ENCODE assay signal across 9 cellular contexts in genomic region chr2:45938649-45939511, GRCh38.
DNase-seq lines count a peak whose midpoint lies in the region; ATAC-seq, FAIRE-seq and TF ChIP-seq lines count a peak whose summit lies in the region.
"Had no signal": no experiment of that assay in that cellular context is flagged by ENCODE, and none has a peak within 500 bp of the region (broad histone marks: within the 10 kb centered on the region; RNA-seq: fewer than 3 reads in every experiment).

No MANE protein-coding gene starts in this region.

- TF ChIP-seq POLR2A in body of pancreas (IDR thresholded peaks at IDR 0.05) (peak in 1 of 3 donors; percentile 21), HepG2 (IDR thresholded peaks at IDR 0.05; ENCODE audit: insufficient read depth in 1 of 2, low read depth in 2 of 2, low read length in 2 of 2) (no peak)

- WGBS in body of pancreas, 2 donors, result 36 to 48% methylated on average over 13 of the region's 13 CpGs
- 19% methylated on average over 13 of the region's 13 CpGs for WGBS in HepG2 (ENCODE audit: low lambda C conversion rate)
- WGBS in urinary bladder, result 30% methylated on average over 13 of the region's 13 CpGs

- H4K20me1 ChIP-seq in HepG2 (ENCODE audit: insufficient read depth, low read length), result no peaks in the 10 kb centered on the region

- DNase-seq in NCI-H2081 (lab: John Stamatoyannopoulos, UW), result peak; percentile 6 to 32
- no peak for DNase-seq in NCI-H2081 treated with DMSO at 0.1 percent for 48 hours (lab: John Stamatoyannopoulos, UW)
- DNase-seq in body of pancreas, result peak; percentile 84 to 90 (median 86)
- DNase-seq in HepG2 (ENCODE audit: low spot score), result peak; percentile 78
- DNase-seq in activated CD4-positive, alpha-beta T cell treated with anti-CD3 and anti-CD28 coated beads for 36 hours, result no peak
- DNase-seq in activated T-cell treated with anti-CD3 and anti-CD28 coated beads, Interleukin-2, amount 50 U/mL, for 1 hour, result no peak

- in situ Hi-C loops in HepG2 (cut with HindIII; ENCODE audit: extremely low pct_ligation_motif_present, low pct_unique_long_range_greater_than_20kb), result loop anchor here (5.0 kb wide), 2 partner anchors 162 to 292 kb away; no protein-coding TSS in a partner anchor

- ATAC-seq in body of pancreas (peak; percentile 95), HepG2 (peak; percentile 87), HG02852 (IDR thresholded peaks at IDR 0.05; ENCODE audit: unreplicated experiment) (no peak)
- no peak for ATAC-seq in activated CD4-positive, alpha-beta T cell treated with anti-CD3 and anti-CD28 coated beads for 36 hours

- no peak overlapping the region for H3K27ac Mint-ChIP-seq in activated CD4-positive, alpha-beta T cell treated with anti-CD3 and anti-CD28 coated beads for 36 hours

- H3K9me3 Mint-ChIP-seq in activated CD4-positive, alpha-beta T cell treated with anti-CD3 and anti-CD28 coated beads for 36 hours (ENCODE audit: low read depth), result no peaks in the 10 kb centered on the region

- no TSS peak for BruUV-seq in HepG2 (replicated peaks; lab: Mats Ljungman, UMichigan)

- no peaks in the 10 kb centered on the region for H3K36me3 ChIP-seq in body of pancreas (replicated peaks in 1 of 2; ENCODE audit: insufficient read depth in 1 of 2, low read depth in 2 of 2)
- no peaks in the 10 kb centered on the region for H3K36me3 ChIP-seq in HepG2 (replicated peaks in 1 of 2; ENCODE audit: control insufficient read depth in 1 of 2, insufficient read depth in 2 of 2, low read length in 2 of 2)
- no peaks in the 10 kb centered on the region for H3K36me3 ChIP-seq in urinary bladder (ENCODE audit: insufficient read depth)

- peak; percentile 17 to 18; a peak in 1 of 4 replicates for TF ChIP-seq EP300 in HepG2 (IDR thresholded peaks at IDR 0.05; ENCODE audit: low read depth in 2 of 2, low read length in 2 of 2)
- no peak for TF ChIP-seq EP300 in HepG2 (CRISPR knock-in tag; IDR thresholded peaks at IDR 0.05; ENCODE audit: borderline replicate concordance)

- no peak overlapping the region for H3K4me3 Mint-ChIP-seq in activated CD4-positive, alpha-beta T cell treated with anti-CD3 and anti-CD28 coated beads for 36 hours

- POLR2A ChIA-PET in HepG2 (lab: Yijun Ruan, JAX), result interaction anchor here (1.0 kb wide), 1 partner anchor 289 kb away, joined by 3 read pairs; no protein-coding TSS in a partner anchor
- POLR2A ChIA-PET in activated CD4-positive, alpha-beta T cell treated with anti-CD3 and anti-CD28 coated beads for 36 hours (lab: Charles Lee), result no interaction called here

- intact Hi-C loops in body of pancreas (cut with DNase I) (loop anchor here (5.0 to 10.0 kb wide), 2 partner anchors 164 to 297 kb away; no protein-coding TSS in a partner anchor), HepG2 (cut with micrococcal nuclease; ENCODE audit: unreplicated experiment) (no loop called here)
- intact Hi-C loops in activated CD4-positive, alpha-beta T cell treated with anti-CD3 and anti-CD28 coated beads for 36 hours (cut with DNase I, micrococcal nuclease), result loop anchor here in 1 of 2 experiments (10.0 kb wide), 1 partner anchor 164 kb away; no protein-coding TSS in a partner anchor

- no peak for FAIRE-seq in HepG2 (lab: Jason Lieb, UNC)

- H3K9ac ChIP-seq in HepG2 (ENCODE audit: insufficient read depth, low read depth, low read length), result no peak overlapping the region
- H3K9ac ChIP-seq: BLaER1 had no signal

- no peak overlapping the region for H2AFZ ChIP-seq in HepG2 (ENCODE audit: low read length)

- H3K4me1 Mint-ChIP-seq in activated CD4-positive, alpha-beta T cell treated with anti-CD3 and anti-CD28 coated beads for 36 hours, result peaks cover 4% of the 10 kb centered on the region

- no peaks in the 10 kb centered on the region for H3K79me2 ChIP-seq in HepG2 (ENCODE audit: insufficient read depth, low read length)

- peak overlapping the region; percentile 42 for H3K4me2 ChIP-seq in HepG2 (ENCODE audit: low read depth, low read length)
- H3K4me2 ChIP-seq: BLaER1 had no signal

- H3K27me3 ChIP-seq in body of pancreas (no peaks in the 10 kb centered on the region), HepG2 (ENCODE audit: control insufficient read depth in 1 of 2, insufficient read depth in 2 of 2, low read length in 2 of 2) (no peaks in the 10 kb centered on the region)
- H3K27me3 ChIP-seq: BLaER1 had no signal

- H3K27me3 Mint-ChIP-seq in activated CD4-positive, alpha-beta T cell treated with anti-CD3 and anti-CD28 coated beads for 36 hours, result no peaks in the 10 kb centered on the region

- peak overlapping the region; percentile 56 to 80 (median 72) for H3K27ac ChIP-seq in body of pancreas
- no peak overlapping the region for H3K27ac ChIP-seq in HepG2 (ENCODE audit: extremely low read length, insufficient read depth, low read length)
- peak overlapping the region; percentile 12 for H3K27ac ChIP-seq in urinary bladder (ENCODE audit: low read depth)
- H3K27ac ChIP-seq: BLaER1 had no signal

- no peaks in the 10 kb centered on the region for H3K36me3 Mint-ChIP-seq in activated CD4-positive, alpha-beta T cell treated with anti-CD3 and anti-CD28 coated beads for 36 hours (ENCODE audit: low read depth)

- no peaks in the 10 kb centered on the region for H3K9me3 ChIP-seq in body of pancreas
- no peaks in the 10 kb centered on the region for H3K9me3 ChIP-seq in HepG2 (ENCODE audit: low read length)
- H3K9me3 ChIP-seq: BLaER1 had no signal

- H3K4me3 ChIP-seq in body of pancreas (no peak overlapping the region), HepG2 (replicated peaks in 1 of 3; ENCODE audit: insufficient read depth in 1 of 3, low read depth in 2 of 3, low read length in 3 of 3) (no peak overlapping the region), urinary bladder (ENCODE audit: low read depth, low read length) (no peak overlapping the region)
- H3K4me3 ChIP-seq: BLaER1 had no signal

- TF ChIP-seq RAD21 in HepG2 (CRISPR knock-in tag; IDR thresholded peaks at IDR 0.05), result no peak

- CTCF ChIA-PET in HepG2 (lab: Yijun Ruan, JAX; ENCODE audit: low intra/inter-chr PET ratio, low total read pairs), result no interaction called here
- CTCF ChIA-PET in activated CD4-positive, alpha-beta T cell treated with anti-CD3 and anti-CD28 coated beads for 36 hours (lab: Charles Lee), result interaction anchor here (0.7 kb wide), 1 partner anchor 933 kb away, joined by 4 read pairs; no protein-coding TSS in a partner anchor

- peaks cover 31% of the 10 kb centered on the region for H3K4me1 ChIP-seq in body of pancreas
- H3K4me1 ChIP-seq in HepG2 (ENCODE audit: insufficient read depth, low read length), result peaks cover 14% of the 10 kb centered on the region
- H3K4me1 ChIP-seq in urinary bladder (ENCODE audit: insufficient read depth), result no peaks in the 10 kb centered on the region

- peak in 2 of 7 experiments; percentile 1 to 12 for TF ChIP-seq CTCF in body of pancreas (IDR thresholded peaks at IDR 0.05)
- no peak; the same call in 1 of the 2 replicates for TF ChIP-seq CTCF in HepG2 (CRISPR knock-in tag; IDR thresholded peaks at IDR 0.05)

TF ChIP-seq in HepG2, 621 proteins besides CTCF, POLR2A, EP300 and RAD21 (continues in another document):
- peak; percentile 19; the same call in 1 of the 2 replicates for TF ChIP-seq ARID4A (CRISPR knock-in tag; IDR thresholded peaks at IDR 0.05; ENCODE audit: borderline replicate concordance)
- peak in 1 of 2 experiments; percentile 32; a peak in 1 of 4 replicates for TF ChIP-seq NR2F1 (CRISPR knock-in tag; IDR thresholded peaks at IDR 0.05)

Comparison
In these comparisons a context has a peak if more than half of its experiments do, and no peak if none do; other contexts are left out.
1. DNase-seq: peak in NCI-H2081 (2 of 2), body of pancreas (4 of 4) and HepG2 (single experiment); none in NCI-H2081 treated with DMSO at 0.1 percent for 48 hours (single experiment), activated CD4-positive, alpha-beta T cell treated with anti-CD3 and anti-CD28 coated beads for 36 hours (single experiment) and activated T-cell treated with anti-CD3 and anti-CD28 coated beads, Interleukin-2, amount 50 U/mL, for 1 hour (single experiment).
2. ATAC-seq: peak in body of pancreas (single experiment) and HepG2 (single experiment); none in activated CD4-positive, alpha-beta T cell treated with anti-CD3 and anti-CD28 coated beads for 36 hours (single experiment) and HG02852 (single experiment).